ENCODE assay signal across 13 cellular contexts in the genomic region with DNA sequence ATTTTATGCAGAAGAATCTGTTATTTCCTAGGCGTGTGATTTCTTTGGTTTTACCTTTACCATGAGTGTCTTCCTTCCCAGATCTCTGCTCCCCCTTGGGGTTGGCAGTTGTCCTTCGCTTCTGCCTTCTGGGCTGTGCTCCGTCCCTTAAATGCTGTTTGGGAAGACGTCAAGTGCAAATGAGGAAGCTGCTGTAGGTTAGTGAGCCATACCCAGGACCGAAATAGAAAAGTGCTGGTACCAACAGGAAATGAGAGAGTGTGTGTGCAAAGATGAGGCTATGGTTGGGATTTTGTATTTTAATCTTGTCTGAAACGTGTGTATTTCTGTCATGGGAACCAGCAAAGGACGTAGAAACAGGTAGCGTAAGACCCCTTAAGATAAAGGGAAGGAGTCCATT.
DNase-seq lines count a peak whose midpoint lies in the region; ATAC-seq and TF ChIP-seq lines count a peak whose summit lies in the region.
"Had no signal": no experiment of that assay in that cellular context is flagged by ENCODE, and none has a peak within 500 bp of the region (broad histone marks: within the 10 kb centered on the region; RNA-seq: fewer than 3 reads in every experiment).

No MANE protein-coding gene starts in this region.

- no peak for TF ChIP-seq POLR2A in breast epithelium (IDR thresholded peaks at IDR 0.05)

- H4K20me1 ChIP-seq in OCI-LY3 (ENCODE audit: insufficient read depth, low read length), result no peaks in the 10 kb centered on the region

- H3K4me1 ChIP-seq in OCI-LY3 (ENCODE audit: low read length), result peaks cover 35% of the 10 kb centered on the region
- peaks cover 9 to 10% of the 10 kb centered on the region in 2 experiments for H3K4me1 ChIP-seq in neutrophil (ENCODE audit: control insufficient read depth in 1 of 2, insufficient read depth in 1 of 2, low read depth in 1 of 2, low read length in 1 of 2)
- H3K4me1 ChIP-seq in breast epithelium, result peaks cover 0 to 8% of the 10 kb centered on the region in 2 donors
- H3K4me1 ChIP-seq: pancreas had no signal

- H3K36me3 ChIP-seq in OCI-LY3 (replicated peaks; ENCODE audit: low read depth, low read length) (no peaks in the 10 kb centered on the region), neutrophil (no peaks in the 10 kb centered on the region), breast epithelium (no peaks in the 10 kb centered on the region)
- H3K36me3 ChIP-seq: heart left ventricle, pancreas had no signal

- no peak for DNase-seq in DMS53 treated with DMSO at 0.1 percent for 48 hours (lab: John Stamatoyannopoulos, UW; ENCODE audit: unreplicated experiment)
- no peak for DNase-seq in NCI-H82 treated with DMSO at 0.1 percent for 48 hours (lab: John Stamatoyannopoulos, UW; ENCODE audit: unreplicated experiment)
- no peak for DNase-seq in breast epithelium (ENCODE audit: low spot score in 2 of 2)
- DNase-seq: activated CD4-positive, alpha-beta T cell treated with anti-CD3 and anti-CD28 coated beads, Interleukin-2, amount 10 ng/mL, durations not matched to agents 7 days and 5 days; heart left ventricle; NCI-H446 treated with DMSO at 0.1 percent for 48 hours; pancreas had no signal

- ATAC-seq in GM18511 (IDR thresholded peaks at IDR 0.05; ENCODE audit: unreplicated experiment) (peak; percentile 63), HG02610 (IDR thresholded peaks at IDR 0.05; ENCODE audit: unreplicated experiment) (peak; percentile 33), GM19395 (IDR thresholded peaks at IDR 0.05; ENCODE audit: unreplicated experiment) (no peak)

- H3K9me3 ChIP-seq in OCI-LY3 (ENCODE audit: insufficient read depth, low read length) (no peaks in the 10 kb centered on the region), neutrophil (no peaks in the 10 kb centered on the region), breast epithelium (no peaks in the 10 kb centered on the region)
- H3K9me3 ChIP-seq: heart left ventricle, pancreas had no signal

- H2AFZ ChIP-seq in OCI-LY3 (ENCODE audit: low read depth, low read length), result no peak overlapping the region

- intact Hi-C loops in breast epithelium (cut with DNase I; ENCODE audit: low total_unique reads), result no loop called here

- H3K27me3 ChIP-seq in OCI-LY3 (ENCODE audit: low read depth, low read length) (no peaks in the 10 kb centered on the region), neutrophil (peaks cover 12% of the 10 kb centered on the region), breast epithelium (no peaks in the 10 kb centered on the region)
- H3K27me3 ChIP-seq: heart left ventricle had no signal

- H3K9ac ChIP-seq in OCI-LY3 (ENCODE audit: low read length), result no peak overlapping the region

- peak overlapping the region; percentile 30 for H3K4me2 ChIP-seq in OCI-LY3 (ENCODE audit: low read length)

- no peaks in the 10 kb centered on the region for H3K79me2 ChIP-seq in OCI-LY3 (ENCODE audit: low read length)

- TF ChIP-seq CTCF in OCI-LY3 (IDR thresholded peaks at IDR 0.05; ENCODE audit: low read depth, low read length) (no peak), neutrophil (IDR thresholded peaks at IDR 0.05) (no peak), breast epithelium (IDR thresholded peaks at IDR 0.05) (no peak)

- H3K4me3 ChIP-seq in OCI-LY3 (ENCODE audit: low read length), result no peak overlapping the region
- no peak overlapping the region for H3K4me3 ChIP-seq in neutrophil (ENCODE audit: low read depth in 1 of 2, low read length in 1 of 2)
- H3K4me3 ChIP-seq in breast epithelium, result no peak overlapping the region
- H3K4me3 ChIP-seq: heart left ventricle, pancreas had no signal

- no peak overlapping the region for H3K27ac ChIP-seq in OCI-LY3 (ENCODE audit: low read length)
- peak overlapping the region; percentile 41 for H3K27ac ChIP-seq in neutrophil
- H3K27ac ChIP-seq in breast epithelium, result no peak overlapping the region
- H3K27ac ChIP-seq: HL-60 had no signal
